8 cellular contexts compared by ENCODE assay signal in the genomic region with DNA sequence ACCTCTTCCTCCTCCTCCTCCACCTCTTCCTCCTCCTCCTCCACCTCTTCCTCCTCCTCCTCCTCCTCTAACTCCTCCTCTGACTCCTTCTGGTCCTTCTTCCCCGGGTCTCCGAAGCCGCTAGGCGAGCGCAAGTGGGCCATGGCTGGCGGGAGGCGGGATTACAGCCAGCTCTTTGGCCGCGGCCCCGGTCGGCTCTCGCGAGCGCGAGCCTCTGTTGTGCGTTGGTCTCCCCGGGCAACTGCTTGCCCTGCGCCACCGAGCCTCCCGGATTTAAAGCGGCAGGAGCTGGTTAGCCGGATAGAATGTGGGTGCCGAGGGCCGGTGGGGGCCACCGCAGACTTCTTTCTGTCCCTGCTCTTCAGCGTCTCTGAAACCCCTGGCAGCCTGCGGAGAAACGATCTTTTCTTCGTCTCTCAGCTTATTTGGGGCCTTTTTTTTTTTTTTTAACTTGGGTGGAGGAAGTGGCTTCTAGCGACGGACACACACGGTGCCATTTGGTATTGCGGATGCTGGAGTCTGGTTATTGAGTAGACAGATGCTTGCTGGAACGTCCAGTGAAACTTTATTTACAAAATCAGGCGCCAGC. TPM values are rescaled to one million over a fixed set of nuclear protein-coding genes. Genes with fewer than 3 reads are reported as not detected.
DNase-seq lines count a peak whose midpoint lies in the region; ATAC-seq and TF ChIP-seq lines count a peak whose summit lies in the region.

A gene (minus strand): TSS at position 165 of the 589 bp plus-strand sequence. CDS start 22 bp downstream, at position 143.

- intact Hi-C loops in Right ventricle myocardium superior (cut with DNase I), result no loop called here

- TF ChIP-seq POLR2A in GM10847 (IDR thresholded peaks at IDR 0.05; ENCODE audit: extremely low read depth, insufficient read length) (peak; percentile 61), NB4 (IDR thresholded peaks at IDR 0.05; ENCODE audit: extremely low read depth, insufficient read length) (peak; percentile 38), tibial nerve (IDR thresholded peaks at IDR 0.05) (peak in 1 of 2 donors; percentile 36)

- H3K4me1 ChIP-seq in parathyroid adenoma (no peaks in the 10 kb centered on the region), tibial nerve (peaks cover 0 to 11% (median 7%) of the 10 kb centered on the region in 4 donors)

- H3K27me3 ChIP-seq in parathyroid adenoma (ENCODE audit: control insufficient read depth, insufficient read depth, low read length), result no peaks in the 10 kb centered on the region
- H3K27me3 ChIP-seq in tibial nerve, result no peaks in the 10 kb centered on the region

- peak within 1 kb of the TSS; percentile 88 for H3K27ac ChIP-seq in parathyroid adenoma
- H3K27ac ChIP-seq in tibial nerve, result peak within 1 kb of the TSS; percentile 72 to 89 (median 82)

- WGBS in tibial nerve, 2 donors, result 0% methylated on average over 34 to 35 of the region's 35 CpGs

- no peaks in the 10 kb centered on the region for H3K36me3 ChIP-seq in parathyroid adenoma (ENCODE audit: control insufficient read depth, insufficient read depth, low read length)
- H3K36me3 ChIP-seq in tibial nerve, result no peaks in the 10 kb centered on the region

- H3K4me2 ChIP-seq in parathyroid adenoma (ENCODE audit: low read length), result peak within 1 kb of the TSS; percentile 96

- H3K9ac ChIP-seq in parathyroid adenoma, result peak within 1 kb of the TSS; percentile 85

- peaks cover 6% of the 10 kb centered on the region for H3K27me3 Mint-ChIP-seq in activated naive CD8-positive, alpha-beta T cell treated with anti-CD3 and anti-CD28 coated beads for 36 hours

- no peaks in the 10 kb centered on the region for H3K79me2 ChIP-seq in parathyroid adenoma

- peak; percentile 99 for ATAC-seq in HG02571 (IDR thresholded peaks at IDR 0.05; ENCODE audit: unreplicated experiment)
- ATAC-seq in SK-N-SH treated with all-trans-retinoic acid at 6 μM for 48 hours, result peak; percentile 99
- peak; percentile 99 for ATAC-seq in Right ventricle myocardium superior (ENCODE audit: poor library complexity)

- TF ChIP-seq EP300 in tibial nerve (IDR thresholded peaks at IDR 0.05), result peak in 1 of 2 donors; percentile 65

- peak within 1 kb of the TSS; percentile 94 for H3K4me3 Mint-ChIP-seq in activated naive CD8-positive, alpha-beta T cell treated with anti-CD3 and anti-CD28 coated beads for 36 hours

- peak within 1 kb of the TSS; percentile 60 for H3K4me3 ChIP-seq in NB4 (ENCODE audit: low read depth, low read length)
- H3K4me3 ChIP-seq in parathyroid adenoma (ENCODE audit: low read depth, low read length), result peak within 1 kb of the TSS; percentile 88
- H3K4me3 ChIP-seq in tibial nerve, result peak within 1 kb of the TSS; percentile 57 to 81 (median 60)

- H3K36me3 Mint-ChIP-seq in activated naive CD8-positive, alpha-beta T cell treated with anti-CD3 and anti-CD28 coated beads for 36 hours, result peaks cover 19% of the 10 kb centered on the region

- H3K4me1 Mint-ChIP-seq in activated naive CD8-positive, alpha-beta T cell treated with anti-CD3 and anti-CD28 coated beads for 36 hours, result peaks cover 28% of the 10 kb centered on the region

- H2AFZ ChIP-seq in parathyroid adenoma, result peak within 1 kb of the TSS; percentile 96

- H3K9me3 ChIP-seq in parathyroid adenoma (ENCODE audit: control insufficient read depth, low read length) (no peaks in the 10 kb centered on the region), tibial nerve (no peaks in the 10 kb centered on the region)

- TF ChIP-seq CTCF in NB4 (IDR thresholded peaks at IDR 0.05; ENCODE audit: low read depth, low read length) (no peak), parathyroid adenoma (IDR thresholded peaks at IDR 0.05) (peak; percentile 19), tibial nerve (IDR thresholded peaks at IDR 0.05) (peak in 3 of 5 experiments; percentile 19 to 50 (median 50))

- peaks cover 3% of the 10 kb centered on the region for H3K9me3 Mint-ChIP-seq in activated naive CD8-positive, alpha-beta T cell treated with anti-CD3 and anti-CD28 coated beads for 36 hours

- peak within 1 kb of the TSS; percentile 92 for H3K27ac Mint-ChIP-seq in activated naive CD8-positive, alpha-beta T cell treated with anti-CD3 and anti-CD28 coated beads for 36 hours

- peak; percentile 86 for DNase-seq in NB4 (ENCODE audit: low read depth)
- DNase-seq in activated naive CD8-positive, alpha-beta T cell treated with anti-CD3 and anti-CD28 coated beads for 36 hours, result peak; percentile 90
- DNase-seq in Right ventricle myocardium superior, result peak; percentile 96
- DNase-seq in tibial nerve (ENCODE audit: low spot score in 2 of 2), result peak; percentile 83 to 86

TF ChIP-seq in SK-N-SH treated with all-trans-retinoic acid at 6 μM for 48 hours, 23 proteins besides CTCF, POLR2A, EP300 and RAD21:
- peak; percentile 68; the same call in 1 of the 2 replicates for TF ChIP-seq OSR1 (CRISPR knock-in tag; IDR thresholded peaks at IDR 0.05)
- no peak for TF ChIP-seq ARNTL (CRISPR knock-in tag; IDR thresholded peaks at IDR 0.05; ENCODE audit: borderline replicate concordance, low read depth)

RNA-seq across cellular contexts. Expression of the gene that starts here (rescaled TPM):
- total RNA-seq in activated naive CD8-positive, alpha-beta T cell treated with anti-CD3 and anti-CD28 coated beads for 36 hours, result not detected
- total RNA-seq in Right ventricle myocardium superior, result not detected
- under 1 TPM in 1 of 4 donors, not detected in 3; 0.84 TPM for total RNA-seq in tibial nerve

Comparison
In these comparisons a context has a peak if more than half of its experiments do, and no peak if none do; other contexts are left out.
1. Peak in every context shown above with its lines: DNase-seq, ATAC-seq, H3K4me3 ChIP-seq and H3K27ac ChIP-seq.
2. Peak in DNase-seq in activated naive CD8-positive, alpha-beta T cell treated with anti-CD3 and anti-CD28 coated beads for 36 hours; RNA of the gene not detected or under 1 TPM.
3. Peak in DNase-seq and ATAC-seq in Right ventricle myocardium superior; RNA of the gene not detected or under 1 TPM.
4. Peak in DNase-seq, H3K4me3 ChIP-seq and H3K27ac ChIP-seq in tibial nerve; RNA of the gene not detected or under 1 TPM.